In the genomic region with DNA sequence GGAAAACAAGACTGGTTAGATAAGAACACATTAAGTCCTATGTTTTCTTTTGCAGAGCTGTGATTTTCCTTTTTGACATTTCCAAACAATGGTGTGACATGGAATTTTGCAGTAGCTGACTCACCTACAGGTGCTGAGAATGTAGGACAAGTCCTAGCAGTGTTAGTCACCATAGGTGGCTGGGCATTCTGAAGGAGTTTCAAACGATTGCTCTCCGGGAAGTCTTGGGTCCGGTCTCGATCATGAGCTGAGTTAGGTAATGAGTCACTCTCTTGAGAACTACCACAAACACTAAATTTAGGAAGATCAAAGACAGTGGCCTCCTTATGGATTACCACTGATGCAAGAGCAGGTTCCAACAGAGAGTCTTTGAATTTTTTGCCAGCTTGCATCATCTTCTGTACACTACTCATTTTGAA, we compare ENCODE assay signal across 8 cellular contexts. TPM values are rescaled to one million over a fixed set of nuclear protein-coding genes. Genes with fewer than 3 reads are reported as not detected.
DNase-seq lines count a peak whose midpoint lies in the region; ATAC-seq, FAIRE-seq and TF ChIP-seq lines count a peak whose summit lies in the region.

No MANE protein-coding gene starts in this region.

- H3K4me1 ChIP-seq in mucosa of descending colon (ENCODE audit: low read depth), result peaks cover 7% of the 10 kb centered on the region

- intact Hi-C loops in mucosa of descending colon (cut with DNase I, micrococcal nuclease), result no loop called here

- DNase-seq in GM18507 (ENCODE audit: extremely low spot score, insufficient read length, low read depth) (no peak), RPMI7951 (ENCODE audit: low read depth) (peak; percentile 96), iris pigment epithelial cell (ENCODE audit: low read depth) (peak; percentile 91), HUDEP-2 (lab: John Stamatoyannopoulos, UW; ENCODE audit: unreplicated experiment in 76 of 76) (no peak), globus pallidus (ENCODE audit: low spot score) (no peak), mucosa of descending colon (no peak)

- no peak overlapping the region for H3K4me3 ChIP-seq in mucosa of descending colon

- peak; percentile 32 for ATAC-seq in HG02571 (IDR thresholded peaks at IDR 0.05; ENCODE audit: unreplicated experiment)
- ATAC-seq in HG03025 (IDR thresholded peaks at IDR 0.05; ENCODE audit: low FRiP score, unreplicated experiment), result no peak
- no peak for ATAC-seq in mucosa of descending colon

- TF ChIP-seq CTCF in mucosa of descending colon (IDR thresholded peaks at IDR 0.05), result no peak

- H3K9me3 ChIP-seq in mucosa of descending colon, result no peaks in the 10 kb centered on the region

- peak; percentile 35 for FAIRE-seq in GM18507 (lab: Jason Lieb, UNC)

- H3K36me3 ChIP-seq in mucosa of descending colon (ENCODE audit: low read depth), result no peaks in the 10 kb centered on the region

RNA-seq across cellular contexts. Expression of a gene that starts 3.6 kb away (rescaled TPM):
- total RNA-seq in RPMI7951 (2014; rRNA removed; shearing (Covaris generic)), result 62.6 and 72.3 TPM in 2 replicates
- 1 to 10 TPM; 5.4 to 8.5 (median 6.2) TPM for total RNA-seq in mucosa of descending colon

Comparison
In these comparisons a context has a peak if more than half of its experiments do, and no peak if none do; other contexts are left out.
1. DNase-seq: peak in RPMI7951 (single experiment) and iris pigment epithelial cell (single experiment); none in GM18507 (single experiment), HUDEP-2 (0 of 76), globus pallidus (single experiment) and mucosa of descending colon (0 of 3).